ENCODE assay signal across 1 cellular context in genomic region chr14:91364524-91365270, GRCh38.
A peak's percentile ranks its signal among the peaks of the same experiment; 100 is the strongest.
TF ChIP-seq lines count a peak whose summit lies in the region.

No MANE protein-coding gene starts in this region.

TF ChIP-seq in K562, 482 proteins besides CTCF, POLR2A, EP300 and RAD21 (continued from another document):
- TF ChIP-seq ZNF518B (CRISPR knock-in tag; IDR thresholded peaks at IDR 0.05) (no peak), SIN3B (IDR thresholded peaks at IDR 0.05; ENCODE audit: low read depth) (no peak), PCBP1 (IDR thresholded peaks at IDR 0.05; ENCODE audit: low read depth, low read length, poor library complexity, severe bottlenecking) (no peak), MLX (CRISPR knock-in tag; conservative IDR thresholded peaks at IDR 0.05) (no peak), ESRRA (IDR thresholded peaks at IDR 0.05; ENCODE audit: borderline replicate concordance, low read depth) (0 out of 2 replicates have a peak, but pooled peaks have one; percentile 23), ZNF134 (CRISPR knock-in tag; conservative IDR thresholded peaks at IDR 0.05) (peak; percentile 91), ZBTB49 (CRISPR knock-in tag; IDR thresholded peaks at IDR 0.05; ENCODE audit: borderline replicate concordance) (no peak), ZNF695 (CRISPR knock-in tag; IDR thresholded peaks at IDR 0.05) (no peak)
TF ChIP-seq in K562: peak in this region for 3.
